19 cellular contexts compared by ENCODE assay signal in the genomic region with DNA sequence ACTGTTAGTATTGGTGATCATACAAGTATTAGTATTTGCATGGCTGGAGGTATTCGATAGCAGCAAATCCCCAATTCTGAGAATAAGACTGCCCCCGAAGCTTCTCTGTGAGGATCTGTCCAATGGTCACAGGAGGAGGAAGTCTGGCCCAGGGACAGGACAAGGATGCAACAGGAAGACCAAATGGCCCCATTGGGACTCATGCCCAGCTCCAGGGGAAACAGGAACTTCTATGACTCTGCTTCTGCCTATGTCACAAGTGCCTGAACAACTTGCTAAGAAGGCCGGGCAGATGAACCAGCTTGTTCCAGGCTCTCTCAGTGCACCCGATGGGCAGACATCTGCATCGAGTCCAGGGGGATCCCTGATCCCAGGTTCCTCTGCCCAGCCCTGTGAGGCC.
A peak's percentile ranks its signal among the peaks of the same experiment; 100 is the strongest.
DNase-seq lines count a peak whose midpoint lies in the region; ATAC-seq and TF ChIP-seq lines count a peak whose summit lies in the region.
"Had no signal": no experiment of that assay in that cellular context is flagged by ENCODE, and none has a peak within 500 bp of the region (broad histone marks: within the 10 kb centered on the region; RNA-seq: fewer than 3 reads in every experiment).

No MANE protein-coding gene starts in this region.

- TF ChIP-seq CTCF in body of pancreas (IDR thresholded peaks at IDR 0.05): no peak

- no peak for TF ChIP-seq POLR2A in body of pancreas (IDR thresholded peaks at IDR 0.05)

- H3K79me2 ChIP-seq in ACC112 (ENCODE audit: control insufficient read depth, insufficient read depth, low read length, unreplicated experiment): no peaks in the 10 kb centered on the region

- no peaks in the 10 kb centered on the region for H3K27me3 ChIP-seq in ACC112 (ENCODE audit: insufficient read depth, low read length)
- H3K27me3 ChIP-seq in body of pancreas: no peaks in the 10 kb centered on the region

- ATAC-seq in body of pancreas (no peak), GM21515 (IDR thresholded peaks at IDR 0.05; ENCODE audit: unreplicated experiment) (no peak), HG03442 (IDR thresholded peaks at IDR 0.05; ENCODE audit: unreplicated experiment) (no peak), GM21786 (IDR thresholded peaks at IDR 0.05; ENCODE audit: unreplicated experiment) (no peak), GM19351 (IDR thresholded peaks at IDR 0.05; ENCODE audit: unreplicated experiment) (no peak)
- ATAC-seq: Panc1, SK-N-SH treated with all-trans-retinoic acid at 6 μM for 48 hours had no signal

- 0 out of 2 replicates have a peak, but pooled peaks cover 4% of the 10 kb centered on the region for H3K36me3 ChIP-seq in ACC112 (ENCODE audit: insufficient read depth, low read length)
- no peaks in the 10 kb centered on the region for H3K36me3 ChIP-seq in body of pancreas (replicated peaks in 1 of 2; ENCODE audit: insufficient read depth in 1 of 2, low read depth in 2 of 2)
- H3K36me3 ChIP-seq: BE2C had no signal

- intact Hi-C loops in body of pancreas (cut with DNase I): no loop called here

- H2AFZ ChIP-seq in ACC112 (ENCODE audit: low read length, unreplicated experiment): no peak overlapping the region

- H3K4me3 ChIP-seq in ACC112 (ENCODE audit: low read depth, low read length): no peak overlapping the region
- H3K4me3 ChIP-seq in body of pancreas: no peak overlapping the region

- H3K27ac ChIP-seq in ACC112 (ENCODE audit: low read depth, low read length): peak overlapping the region; percentile 51; the same call in 1 of the 2 replicates
- peak overlapping the region; percentile 77 to 91 (median 87) for H3K27ac ChIP-seq in body of pancreas

- H3K4me1 ChIP-seq in ACC112 (ENCODE audit: control insufficient read depth, insufficient read depth, low read length, unreplicated experiment) (peaks cover 24% of the 10 kb centered on the region), body of pancreas (peaks cover 59% of the 10 kb centered on the region)
- H3K4me1 ChIP-seq: BE2C had no signal

- no peaks in the 10 kb centered on the region for H3K9me3 ChIP-seq in body of pancreas
- H3K9me3 ChIP-seq: BE2C had no signal

- in situ Hi-C loops in G401 (cut with HindIII; ENCODE audit: low sequenced_read_pairs): no loop called here

- DNase-seq in G401 (ENCODE audit: low spot score) (peak; percentile 6), body of pancreas (no peak), glomerular endothelial cell (ENCODE audit: extremely low read depth, low read depth, low spot score) (peak; percentile 37)
- DNase-seq: BE2C, H9, IMR-90, Kasumi-1, NCI-H1048, NCI-H1694 treated with DMSO at 0.1 percent for 48 hours, NCI-H446, NCI-H774, SHP77 had no signal

- 84 to 89% methylated on average over 5 of the region's 5 CpGs for WGBS in body of pancreas, 2 donors

Comparison
In these comparisons a context has a peak if more than half of its experiments do, and no peak if none do; other contexts are left out.
1. DNase-seq: peak in G401 (single experiment) and glomerular endothelial cell (single experiment); none in body of pancreas (0 of 4).